ENCODE assay signal across 11 cellular contexts in genomic region chr12:15928870-15929571, GRCh38. TPM values are rescaled to one million over a fixed set of nuclear protein-coding genes. Genes with fewer than 3 reads are reported as not detected.
DNase-seq lines count a peak whose midpoint lies in the region; ATAC-seq and TF ChIP-seq lines count a peak whose summit lies in the region.
"Had no signal": no experiment of that assay in that cellular context is flagged by ENCODE, and none has a peak within 500 bp of the region (broad histone marks: within the 10 kb centered on the region; RNA-seq: fewer than 3 reads in every experiment).

No MANE protein-coding gene starts in this region.

- peaks cover 49% of the 10 kb centered on the region for H4K20me1 ChIP-seq in neural progenitor cell (ENCODE audit: low read depth)

- ATAC-seq in GM18502 (IDR thresholded peaks at IDR 0.05; ENCODE audit: poor library complexity, unreplicated experiment): peak; percentile 42
- no peak for ATAC-seq in GM21717 (IDR thresholded peaks at IDR 0.05; ENCODE audit: unreplicated experiment)
- ATAC-seq in effector memory CD8-positive, alpha-beta T cell (replicated peaks): no peak

- peaks cover 53% of the 10 kb centered on the region for H3K4me1 ChIP-seq in HUES64 (ENCODE audit: insufficient read depth, low read length)
- peaks cover 48% of the 10 kb centered on the region for H3K4me1 ChIP-seq in neural progenitor cell

- WGBS in HUES64: 67% methylated on average over 10 of the region's 10 CpGs

- H3K9me3 ChIP-seq in HUES64 (ENCODE audit: insufficient read depth, low read depth, low read length) (no peaks in the 10 kb centered on the region), neural progenitor cell (ENCODE audit: low read depth) (no peaks in the 10 kb centered on the region)

- H3K4me1 Mint-ChIP-seq in neural progenitor cell: peaks cover 47% of the 10 kb centered on the region
- peaks cover 0 to 6% of the 10 kb centered on the region in 2 donors for H3K4me1 Mint-ChIP-seq in effector memory CD8-positive, alpha-beta T cell (ENCODE audit: low read depth in 2 of 2)

- peak overlapping the region; percentile 23; the same call in 1 of the 2 replicates for H3K27ac ChIP-seq in HUES64 (ENCODE audit: low read depth, low read length)
- H3K27ac ChIP-seq in epithelial cell of prostate: peak overlapping the region; percentile 57
- H3K27ac ChIP-seq in neural progenitor cell: peak overlapping the region; percentile 56

- H3F3A ChIP-seq in neural progenitor cell (ENCODE audit: low read depth): peaks cover 12% of the 10 kb centered on the region

- H3K27me3 ChIP-seq in HUES64 (ENCODE audit: insufficient read depth, low read length): no peaks in the 10 kb centered on the region
- H3K27me3 ChIP-seq in neural progenitor cell: no peaks in the 10 kb centered on the region

- H3K9ac ChIP-seq in HUES64 (ENCODE audit: low read depth, low read length): no peak overlapping the region
- no peak overlapping the region for H3K9ac ChIP-seq in neural progenitor cell

- no peak for TF ChIP-seq CTCF in neural progenitor cell (IDR thresholded peaks at IDR 0.05)

- H3K9me3 Mint-ChIP-seq in neural progenitor cell: peaks cover 12% of the 10 kb centered on the region
- H3K9me3 Mint-ChIP-seq in effector memory CD8-positive, alpha-beta T cell: peaks cover 0 to 2% of the 10 kb centered on the region in 2 donors

- peaks cover 5% of the 10 kb centered on the region for H3K27me3 Mint-ChIP-seq in neural progenitor cell (ENCODE audit: insufficient read depth, low read depth)
- no peaks in the 10 kb centered on the region for H3K27me3 Mint-ChIP-seq in effector memory CD8-positive, alpha-beta T cell
- H3K27me3 Mint-ChIP-seq: IgD-negative memory B cell had no signal

- H3K36me3 Mint-ChIP-seq in neural progenitor cell: peaks cover 13% of the 10 kb centered on the region
- peaks cover 2% of the 10 kb centered on the region for H3K36me3 Mint-ChIP-seq in effector memory CD8-positive, alpha-beta T cell (ENCODE audit: insufficient read depth)

- H3K4me3 ChIP-seq in HUES64 (ENCODE audit: low read length): no peak overlapping the region
- H3K4me3 ChIP-seq in neural progenitor cell: peak overlapping the region; percentile 7
- H3K4me3 ChIP-seq: lung had no signal

- no peak for DNase-seq in epithelial cell of prostate (ENCODE audit: low read depth, low spot score)
- DNase-seq in neural progenitor cell (ENCODE audit: low spot score): peak; percentile 62
- DNase-seq in OCI-M1 (lab: John Stamatoyannopoulos, UW): no peak
- no peak for DNase-seq in NCI-H82 (lab: John Stamatoyannopoulos, UW)
- DNase-seq in effector memory CD8-positive, alpha-beta T cell: no peak
- DNase-seq: activated T-cell treated with anti-CD3 and anti-CD28 coated beads for 4 hours had no signal

- peak overlapping the region; percentile 67 for H3K4me3 Mint-ChIP-seq in neural progenitor cell
- H3K4me3 Mint-ChIP-seq in effector memory CD8-positive, alpha-beta T cell: no peak overlapping the region

- H3K27ac Mint-ChIP-seq in neural progenitor cell: peak overlapping the region; percentile 97
- H3K27ac Mint-ChIP-seq in effector memory CD8-positive, alpha-beta T cell: no peak overlapping the region

- H2AFZ ChIP-seq in neural progenitor cell (replicated peaks): no peak overlapping the region

- H3K36me3 ChIP-seq in HUES64 (ENCODE audit: insufficient read depth, low read length): no peaks in the 10 kb centered on the region
- no peaks in the 10 kb centered on the region for H3K36me3 ChIP-seq in neural progenitor cell

- peaks cover 65% of the 10 kb centered on the region for H3K79me2 ChIP-seq in neural progenitor cell (ENCODE audit: low read depth)

- peak overlapping the region; percentile 57 for H3K4me2 ChIP-seq in neural progenitor cell

RNA-seq across cellular contexts. Expression of gene DERA, which starts 17.9 kb away (rescaled TPM):
- 30.2 TPM for polyA plus RNA-seq in HUES64 (2013, experiment 1 of 2)
- polyA plus RNA-seq in HUES64 (2013, experiment 2 of 2): 36.0 TPM
- 64.6 and 91.2 TPM in 2 replicates for total RNA-seq in neural progenitor cell (ENCODE audit: low replicate concordance)

RNA-seq across cellular contexts. Expression of gene STRAP, which starts 46.8 kb away (rescaled TPM):
- polyA plus RNA-seq in HUES64 (2013, experiment 1 of 2): 188 TPM
- 199 TPM for polyA plus RNA-seq in HUES64 (2013, experiment 2 of 2)
- total RNA-seq in neural progenitor cell (ENCODE audit: low replicate concordance): 180 and 303 TPM in 2 replicates
